ENCODE assay signal across 8 cellular contexts in the genomic region with DNA sequence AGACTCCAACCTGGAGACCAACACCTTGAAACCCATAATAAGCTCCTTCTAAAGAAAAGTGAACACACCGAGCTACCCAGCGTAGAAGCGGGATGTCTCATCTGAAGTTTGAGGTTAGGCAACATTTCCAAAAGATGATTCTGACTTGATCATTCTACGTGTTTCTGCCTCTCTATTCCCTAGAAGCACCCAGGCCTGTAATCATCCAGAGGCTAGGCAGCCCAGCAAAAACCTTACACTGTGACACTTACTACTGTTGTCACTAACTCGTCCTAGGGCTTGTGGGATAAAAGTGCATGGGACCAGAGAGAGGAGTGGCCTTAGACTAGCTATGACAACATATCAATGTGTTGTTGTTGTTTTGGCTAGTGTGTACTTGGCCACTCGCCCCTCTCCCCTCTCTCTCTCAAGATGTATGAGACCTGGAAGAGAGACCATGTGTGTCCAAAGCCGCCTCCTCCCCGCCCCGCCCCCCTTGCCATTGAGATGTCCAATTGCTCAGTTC. TPM values are rescaled to one million over a fixed set of nuclear protein-coding genes. Genes with fewer than 3 reads are reported as not detected.
A peak's percentile ranks its signal among the peaks of the same experiment; 100 is the strongest.
DNase-seq lines count a peak whose midpoint lies in the region; ATAC-seq and TF ChIP-seq lines count a peak whose summit lies in the region.

No MANE protein-coding gene starts in this region.

- H3K36me3 ChIP-seq in DND-41 (ENCODE audit: insufficient read depth, low read length) (peaks cover 42% of the 10 kb centered on the region), Karpas-422 (ENCODE audit: insufficient read depth, low read length) (peaks cover 10% of the 10 kb centered on the region; the same call in 1 of the 2 replicates), kidney epithelial cell (ENCODE audit: control insufficient read depth, insufficient read depth, low read length) (no peaks in the 10 kb centered on the region)

- H3K9ac ChIP-seq in DND-41 (ENCODE audit: low read depth, low read length) (peak overlapping the region; percentile 98), Karpas-422 (ENCODE audit: low read length) (peak overlapping the region; percentile 91)

- no peaks in the 10 kb centered on the region for H3K9me3 ChIP-seq in DND-41 (ENCODE audit: insufficient read depth, low read length, severe bottlenecking)
- H3K9me3 ChIP-seq in Karpas-422 (ENCODE audit: low read length): no peaks in the 10 kb centered on the region

- no peaks in the 10 kb centered on the region for H3K9me2 ChIP-seq in Karpas-422 (replicated peaks; ENCODE audit: insufficient read depth, low read length)

- H2AFZ ChIP-seq in DND-41 (ENCODE audit: low read depth, low read length): peak overlapping the region; percentile 80
- peak overlapping the region; percentile 95; the same call in 1 of the 2 replicates for H2AFZ ChIP-seq in Karpas-422 (ENCODE audit: low read length)

- TF ChIP-seq CTCF in DND-41 (IDR thresholded peaks at IDR 0.05; ENCODE audit: borderline replicate concordance, extremely low read depth, low read length, poor library complexity, severe bottlenecking) (no peak), kidney epithelial cell (IDR thresholded peaks at IDR 0.05; ENCODE audit: insufficient read depth, low read length, poor library complexity, severe bottlenecking) (no peak)

- peaks cover 34% of the 10 kb centered on the region for H3K79me2 ChIP-seq in DND-41 (ENCODE audit: insufficient read depth, low read length)
- peaks cover 9% of the 10 kb centered on the region for H3K79me2 ChIP-seq in Karpas-422 (ENCODE audit: low read length)

- H3K4me1 ChIP-seq in DND-41 (ENCODE audit: insufficient read depth, low read length): peaks cover 27% of the 10 kb centered on the region
- peaks cover 30% of the 10 kb centered on the region for H3K4me1 ChIP-seq in Karpas-422 (ENCODE audit: low read length)

- no peak for ATAC-seq in DND-41 (ENCODE audit: insufficient read depth, low read depth)
- no peak for ATAC-seq in GM21619 (IDR thresholded peaks at IDR 0.05; ENCODE audit: unreplicated experiment)

- H3K4me2 ChIP-seq in DND-41 (ENCODE audit: insufficient read depth, low read length) (peak overlapping the region; percentile 76), Karpas-422 (ENCODE audit: low read depth, low read length, poor library complexity, severe bottlenecking) (peak overlapping the region; percentile 90)

- no peaks in the 10 kb centered on the region for H4K20me1 ChIP-seq in DND-41 (ENCODE audit: insufficient read depth, low read length)
- H4K20me1 ChIP-seq in Karpas-422 (ENCODE audit: insufficient read depth, low read depth, low read length): no peaks in the 10 kb centered on the region

- H3K27ac ChIP-seq in DND-41 (ENCODE audit: low read length): peak overlapping the region; percentile 97
- H3K27ac ChIP-seq in Karpas-422 (ENCODE audit: low read length): peak overlapping the region; percentile 79; the same call in 1 of the 2 replicates
- peak overlapping the region; percentile 98 for H3K27ac ChIP-seq in angular gyrus (ENCODE audit: low read depth, low read length)

- H3K27me3 ChIP-seq in DND-41 (ENCODE audit: insufficient read depth, low read length, poor library complexity) (no peaks in the 10 kb centered on the region), Karpas-422 (ENCODE audit: low read length) (no peaks in the 10 kb centered on the region), kidney epithelial cell (ENCODE audit: control insufficient read depth, insufficient read depth, low read length) (no peaks in the 10 kb centered on the region)

- H3K4me3 ChIP-seq in DND-41 (ENCODE audit: low read depth in 1 of 2, low read length in 2 of 2): peak overlapping the region; percentile 48 to 90
- peak overlapping the region; percentile 93 for H3K4me3 ChIP-seq in Karpas-422 (ENCODE audit: low read length)
- H3K4me3 ChIP-seq in kidney epithelial cell (ENCODE audit: low read depth, low read length): peak overlapping the region; percentile 71

- DNase-seq in DND-41 (no peak), Karpas-422 (peak; percentile 66), kidney epithelial cell (ENCODE audit: low read depth) (no peak), NCI-H69 (lab: John Stamatoyannopoulos, UW) (no peak), dermis blood vessel endothelial cell (no peak)
- peak; percentile 49 for DNase-seq in stimulated activated CD4-positive, alpha-beta T cell treated with anti-CD3 and anti-CD28 coated beads, Interleukin-4, amount 100 ng/mL, for 24 hours

RNA-seq across cellular contexts. Expression of gene ZBTB14, which starts 1.4 kb away (rescaled TPM):
- 13.3 and 15.3 TPM in 2 replicates for total RNA-seq in Karpas-422 (2014; rRNA removed; shearing (Covaris generic); ENCODE audit: low replicate concordance)
- total RNA-seq in kidney epithelial cell (16.1 and 21.2 TPM in 2 replicates), dermis blood vessel endothelial cell (15.6 and 17.9 TPM in 2 replicates)

Comparison
In these comparisons a context has a peak if more than half of its experiments do, and no peak if none do; other contexts are left out.
1. DNase-seq: peak in Karpas-422 (single experiment) and stimulated activated CD4-positive, alpha-beta T cell treated with anti-CD3 and anti-CD28 coated beads, Interleukin-4, amount 100 ng/mL, for 24 hours (single experiment); none in DND-41 (single experiment), kidney epithelial cell (single experiment), NCI-H69 (single experiment) and dermis blood vessel endothelial cell (single experiment).
2. Peak in every context shown above with its lines, with median percentiles within 50 percentile points of each other: H3K27ac ChIP-seq and H3K4me3 ChIP-seq.